In the genomic region with DNA sequence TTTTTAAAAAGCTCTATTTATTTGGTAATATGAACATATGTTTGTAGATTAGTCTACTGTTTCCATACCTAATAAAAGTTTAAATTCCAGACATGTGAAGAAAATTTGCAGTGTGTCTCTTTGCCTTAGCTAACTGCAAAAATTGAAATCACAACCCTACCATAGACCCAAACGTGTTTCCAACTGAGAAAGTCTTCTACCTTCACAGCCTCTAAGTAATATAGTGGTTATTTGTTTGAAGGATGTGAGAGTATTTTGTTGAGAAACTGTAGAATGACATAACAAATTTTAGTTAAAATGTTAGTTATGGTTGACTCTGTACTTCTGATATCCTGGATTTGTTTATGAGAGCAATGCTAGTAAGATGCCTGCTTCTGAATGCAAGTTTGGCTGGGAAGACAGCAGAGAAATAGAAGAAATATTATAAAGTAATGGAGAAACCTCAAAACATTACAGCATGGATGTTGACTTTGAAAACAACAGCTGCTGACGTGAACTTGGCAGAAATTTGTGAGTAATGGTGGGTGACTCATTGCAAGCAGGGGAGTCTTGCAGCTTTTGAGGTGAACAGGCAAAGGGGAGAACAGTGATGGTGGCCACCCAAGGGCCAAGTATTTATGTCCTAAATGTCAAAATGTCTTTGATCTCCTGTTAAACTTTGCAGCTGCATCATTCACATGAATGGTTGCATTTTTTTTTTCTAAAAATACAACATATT, we compare ENCODE assay signal across 8 cellular contexts. TPM values are rescaled to one million over a fixed set of nuclear protein-coding genes. Genes with fewer than 3 reads are reported as not detected.
DNase-seq lines count a peak whose midpoint lies in the region; ATAC-seq and TF ChIP-seq lines count a peak whose summit lies in the region.
"Not testable (repeated sequence)": the region's sequence is repeated elsewhere in the genome, so short reads cannot be mapped to it uniquely, and the experiment has no call there.

No MANE protein-coding gene starts in this region.

- TF ChIP-seq RAD21 in Ishikawa (IDR thresholded peaks at IDR 0.05; ENCODE audit: low read depth), result not testable (repeated sequence)

- not testable (repeated sequence) for H3K27me3 ChIP-seq in adrenal gland, foreskin keratinocyte

- not testable (repeated sequence) for H3K9me3 Mint-ChIP-seq in Calu3 (ENCODE audit: low read depth, unreplicated experiment)

- H3K9me3 ChIP-seq in adrenal gland (replicated peaks in 1 of 3), result not testable (repeated sequence)

- not testable (repeated sequence) for TF ChIP-seq CTCF in Calu3 (IDR thresholded peaks at IDR 0.05; ENCODE audit: unreplicated experiment); adrenal gland (IDR thresholded peaks at IDR 0.05); foreskin keratinocyte (conservative IDR thresholded peaks at IDR 0.05)

- peak; percentile 13 for DNase-seq in Calu3
- peak; percentile 46 to 83 (median 66) for DNase-seq in adrenal gland
- peak in 1 of 2 donors; percentile 69 for DNase-seq in foreskin keratinocyte
- peak in 2 of 3 donors; percentile 23 to 24 for DNase-seq in stimulated activated CD4-positive, alpha-beta T cell treated with anti-CD3 and anti-CD28 coated beads, Interleukin-12 subunit alpha, Interleukin-12 subunit beta, amount 100 ng/mL, for 48 hours (ENCODE audit: low read depth in 2 of 3, low spot score in 1 of 3)

- ATAC-seq in GM19452 (IDR thresholded peaks at IDR 0.05; ENCODE audit: unreplicated experiment) (peak; percentile 66), HG02870 (IDR thresholded peaks at IDR 0.05; ENCODE audit: unreplicated experiment) (peak; percentile 57), foreskin keratinocyte (peak; percentile 89)
- ATAC-seq in activated CD4-positive, CD25-positive, alpha-beta regulatory T cell treated with anti-CD3 and anti-CD28 coated beads, Interleukin-2, amount 50 U/mL, for 24 hours, result peak; percentile 89 to 93

- not testable (repeated sequence) for H3K27me3 Mint-ChIP-seq in Calu3 (ENCODE audit: unreplicated experiment)

- H3K4me1 Mint-ChIP-seq in Calu3 (ENCODE audit: low read depth, unreplicated experiment), result peaks cover 24% of the 10 kb centered on the region

- CTCF ChIA-PET in Calu3 (lab: Charles Lee), result not testable (repeated sequence)

- not testable (repeated sequence) for TF ChIP-seq EP300 in Ishikawa (IDR thresholded peaks at IDR 0.05; ENCODE audit: borderline replicate concordance)

- not testable (repeated sequence) for H3K4me3 Mint-ChIP-seq in Calu3 (ENCODE audit: low read depth, unreplicated experiment)

- H3K36me3 ChIP-seq in adrenal gland (replicated peaks in 1 of 2), result not testable (repeated sequence)

- TF ChIP-seq POLR2A in adrenal gland (IDR thresholded peaks at IDR 0.05), result not testable (repeated sequence)

- peaks cover 7 to 21% of the 10 kb centered on the region in 2 donors for H3K4me1 ChIP-seq in adrenal gland (replicated peaks in 1 of 2)
- peaks cover 39% of the 10 kb centered on the region for H3K4me1 ChIP-seq in foreskin keratinocyte

- H3K27ac Mint-ChIP-seq in Calu3 (ENCODE audit: unreplicated experiment), result not testable (repeated sequence)

- H3K27ac ChIP-seq in adrenal gland, result not testable (repeated sequence)
- peak overlapping the region; percentile 77 for H3K27ac ChIP-seq in foreskin keratinocyte

- BruUV-seq in Calu3 (replicated peaks; lab: Mats Ljungman, UMichigan), result not testable (repeated sequence)

- intact Hi-C loops in Calu3 (cut with micrococcal nuclease; ENCODE audit: unreplicated experiment); adrenal gland (cut with DNase I): not testable (repeated sequence)

- WGBS in adrenal gland, 4 donors, result 38 to 61% (median 46%) methylated on average over 2 of the region's 2 CpGs

- not testable (repeated sequence) for H3K4me3 ChIP-seq in adrenal gland

- not testable (repeated sequence) for H3K36me3 Mint-ChIP-seq in Calu3 (ENCODE audit: insufficient read depth, unreplicated experiment)

TF ChIP-seq in Ishikawa, 13 proteins besides CTCF, POLR2A, EP300 and RAD21:
- peak; percentile 52; the same call in 1 of the 2 replicates for TF ChIP-seq NFIC (IDR thresholded peaks at IDR 0.05)

RNA-seq across cellular contexts. Expression of gene KLHL2, which starts 7.8 kb away (rescaled TPM):
- total RNA-seq in Calu3 (2022) (12.9 and 13.8 TPM in 2 replicates), adrenal gland (10 to 100 TPM; 19.1 to 45.5 (median 26.7) TPM), foreskin keratinocyte (14.0 and 16.7 TPM in 2 replicates)
- polyA plus RNA-seq in adrenal gland (10 to 100 TPM in 2 of 3 donors, 1 to 10 TPM in 1; 9.7 to 33.2 (median 11.3) TPM), foreskin keratinocyte (5.2 and 7.4 TPM in 2 replicates)
